Comparison of ENCODE assay signal across 8 cellular contexts in the genomic region with DNA sequence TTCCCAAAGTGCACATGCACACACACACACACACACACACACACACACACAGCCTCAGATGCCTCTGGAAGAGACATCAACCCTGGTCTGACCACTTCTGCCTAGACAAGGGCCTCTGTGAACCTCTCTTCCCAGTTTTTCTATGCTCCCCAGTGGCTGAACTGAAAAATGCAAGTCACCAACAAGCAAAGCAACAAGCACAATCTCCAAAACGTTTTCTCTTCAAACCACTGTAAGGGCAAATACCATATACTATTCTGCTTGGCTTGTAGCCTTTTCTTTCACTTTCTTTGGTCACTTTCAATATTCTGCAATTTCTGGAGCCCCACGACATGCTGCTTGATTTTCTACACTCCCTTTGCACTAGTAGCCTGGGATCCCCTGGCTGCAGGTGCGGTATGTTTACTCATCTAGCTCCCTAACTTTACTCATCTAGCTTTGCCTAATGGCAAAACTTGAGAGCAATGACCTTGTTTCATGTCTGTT.
DNase-seq lines count a peak whose midpoint lies in the region; ATAC-seq, FAIRE-seq and TF ChIP-seq lines count a peak whose summit lies in the region.

No MANE protein-coding gene starts in this region.

- no peaks in the 10 kb centered on the region for H3K9me3 Mint-ChIP-seq in activated CD4-positive, alpha-beta memory T cell treated with anti-CD3 and anti-CD28 coated beads, Interleukin-2, amount 10 ng/mL, durations not matched to agents 7 days and 5 days

- peak; percentile 29 for DNase-seq in COR-L47 (lab: John Stamatoyannopoulos, UW)
- DNase-seq in RCC 7860 (ENCODE audit: low spot score) = peak; percentile 21
- peak; percentile 64 for DNase-seq in fibroblast of pulmonary artery (ENCODE audit: low read depth)
- DNase-seq in sigmoid colon = no peak
- no peak for DNase-seq in activated CD4-positive, alpha-beta memory T cell treated with anti-CD3 and anti-CD28 coated beads, Interleukin-2, amount 10 ng/mL, durations not matched to agents 7 days and 5 days
- DNase-seq in hepatic stellate cell (ENCODE audit: low spot score) = no peak

- H3K27me3 Mint-ChIP-seq in activated CD4-positive, alpha-beta memory T cell treated with anti-CD3 and anti-CD28 coated beads, Interleukin-2, amount 10 ng/mL, durations not matched to agents 7 days and 5 days = no peaks in the 10 kb centered on the region

- TF ChIP-seq POLR2A in sigmoid colon (IDR thresholded peaks at IDR 0.05) = no peak

- H3K4me1 Mint-ChIP-seq in activated CD4-positive, alpha-beta memory T cell treated with anti-CD3 and anti-CD28 coated beads, Interleukin-2, amount 10 ng/mL, durations not matched to agents 7 days and 5 days = no peaks in the 10 kb centered on the region

- WGBS in sigmoid colon, 2 donors = 30 to 47% methylated on average over 3 of the region's 3 CpGs

- ATAC-seq in GM19023 (IDR thresholded peaks at IDR 0.05; ENCODE audit: unreplicated experiment) = peak; percentile 57
- ATAC-seq in HG03095 (IDR thresholded peaks at IDR 0.05; ENCODE audit: unreplicated experiment) = peak; percentile 45

- TF ChIP-seq EP300 in sigmoid colon (IDR thresholded peaks at IDR 0.05) = no peak

- peaks cover 0 to 76% (median 66%) of the 10 kb centered on the region in 4 donors for H3K4me1 ChIP-seq in sigmoid colon

- no peak overlapping the region for H3K4me3 Mint-ChIP-seq in activated CD4-positive, alpha-beta memory T cell treated with anti-CD3 and anti-CD28 coated beads, Interleukin-2, amount 10 ng/mL, durations not matched to agents 7 days and 5 days

- TF ChIP-seq CTCF in fibroblast of pulmonary artery (IDR thresholded peaks at IDR 0.05; ENCODE audit: low read length, missing control alignments) (peak; percentile 57), sigmoid colon (IDR thresholded peaks at IDR 0.05) (peak; percentile 30 to 53 (median 41))

- no peak overlapping the region for H3K4me3 ChIP-seq in fibroblast of pulmonary artery (replicated peaks; ENCODE audit: low read depth, low read length)
- H3K4me3 ChIP-seq in sigmoid colon = no peak overlapping the region

- no peaks in the 10 kb centered on the region for H3K27me3 ChIP-seq in sigmoid colon

- POLR2A ChIA-PET in activated CD4-positive, alpha-beta memory T cell treated with anti-CD3 and anti-CD28 coated beads, Interleukin-2, amount 10 ng/mL, durations not matched to agents 7 days and 5 days (lab: Charles Lee) = no interaction called here

- H3K9me3 ChIP-seq in sigmoid colon = no peaks in the 10 kb centered on the region

- no peaks in the 10 kb centered on the region for H3K36me3 Mint-ChIP-seq in activated CD4-positive, alpha-beta memory T cell treated with anti-CD3 and anti-CD28 coated beads, Interleukin-2, amount 10 ng/mL, durations not matched to agents 7 days and 5 days (ENCODE audit: low read depth)

- CTCF ChIA-PET in activated CD4-positive, alpha-beta memory T cell treated with anti-CD3 and anti-CD28 coated beads, Interleukin-2, amount 10 ng/mL, durations not matched to agents 7 days and 5 days (lab: Charles Lee) = no interaction called here

- no peaks in the 10 kb centered on the region for H3K36me3 ChIP-seq in sigmoid colon

- intact Hi-C loops in sigmoid colon (cut with DNase I) = no loop called here

- FAIRE-seq in RCC 7860 (lab: Jason Lieb, UNC) = no peak

- peak overlapping the region; percentile 12 to 69 (median 54) for H3K27ac ChIP-seq in sigmoid colon

- H3K27ac Mint-ChIP-seq in activated CD4-positive, alpha-beta memory T cell treated with anti-CD3 and anti-CD28 coated beads, Interleukin-2, amount 10 ng/mL, durations not matched to agents 7 days and 5 days = no peak overlapping the region

Comparison
In these comparisons a context has a peak if more than half of its experiments do, and no peak if none do; other contexts are left out.
1. DNase-seq: peak in COR-L47 (single experiment), RCC 7860 (single experiment) and fibroblast of pulmonary artery (single experiment); none in sigmoid colon (single experiment), activated CD4-positive, alpha-beta memory T cell treated with anti-CD3 and anti-CD28 coated beads, Interleukin-2, amount 10 ng/mL, durations not matched to agents 7 days and 5 days (single experiment) and hepatic stellate cell (single experiment).